ENCODE assay signal across 27 cellular contexts in the genomic region with DNA sequence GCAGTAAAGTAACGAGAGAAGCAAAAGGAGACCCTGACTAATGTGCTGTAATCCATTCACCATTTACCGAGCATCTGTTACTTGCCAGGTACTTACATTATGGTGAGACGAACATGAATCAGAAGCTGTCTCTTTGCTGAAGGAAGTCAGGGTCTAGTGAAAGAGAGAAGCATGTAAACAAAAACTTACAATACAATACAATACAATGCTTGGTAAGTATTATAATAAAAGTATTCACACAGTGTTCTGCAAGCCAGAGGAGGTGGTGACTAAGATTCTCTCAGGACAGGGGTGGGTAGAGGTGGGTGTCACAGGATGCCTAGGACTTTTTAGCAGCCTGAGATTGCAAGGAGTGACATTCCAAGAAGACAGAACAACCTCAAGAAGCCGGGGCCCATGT. TPM values are rescaled to one million over a fixed set of nuclear protein-coding genes. Genes with fewer than 3 reads are reported as not detected.
DNase-seq lines count a peak whose midpoint lies in the region; ATAC-seq and TF ChIP-seq lines count a peak whose summit lies in the region.
"Had no signal": no experiment of that assay in that cellular context is flagged by ENCODE, and none has a peak within 500 bp of the region (broad histone marks: within the 10 kb centered on the region; RNA-seq: fewer than 3 reads in every experiment).

No MANE protein-coding gene starts in this region.

- no peaks in the 10 kb centered on the region for H3K36me3 ChIP-seq in DND-41 (ENCODE audit: insufficient read depth, low read length)
- no peaks in the 10 kb centered on the region for H3K36me3 ChIP-seq in Loucy (ENCODE audit: insufficient read depth, low read length)
- H3K36me3 ChIP-seq in RWPE2 (ENCODE audit: low read depth) = no peaks in the 10 kb centered on the region
- no peaks in the 10 kb centered on the region for H3K36me3 ChIP-seq in fibroblast of lung (ENCODE audit: control insufficient read depth, insufficient read depth, low read length)
- H3K36me3 ChIP-seq: ascending aorta, heart left ventricle, neutrophil, thoracic aorta, uterus had no signal

- H3K4me2 ChIP-seq in DND-41 (ENCODE audit: insufficient read depth, low read length) (no peak overlapping the region), Loucy (ENCODE audit: low read depth, low read length, poor library complexity, severe bottlenecking) (no peak overlapping the region), fibroblast of lung (ENCODE audit: extremely low read depth, insufficient read depth, low read length) (no peak overlapping the region)

- TF ChIP-seq CTCF in DND-41 (IDR thresholded peaks at IDR 0.05; ENCODE audit: borderline replicate concordance, extremely low read depth, low read length, poor library complexity, severe bottlenecking) (no peak), Loucy (conservative IDR thresholded peaks at IDR 0.05; ENCODE audit: low read length) (no peak), RWPE2 (IDR thresholded peaks at IDR 0.05; ENCODE audit: poor library complexity, severe bottlenecking) (no peak), fibroblast of lung (conservative IDR thresholded peaks at IDR 0.05 in 1 of 2, IDR thresholded peaks at IDR 0.05 in 1 of 2; ENCODE audit: low read depth in 1 of 2, low read length in 2 of 2) (no peak)

- H3K27me3 ChIP-seq in DND-41 (ENCODE audit: insufficient read depth, low read length, poor library complexity) (no peaks in the 10 kb centered on the region), Loucy (ENCODE audit: insufficient read depth, low read length, poor library complexity, severe bottlenecking) (no peaks in the 10 kb centered on the region), RWPE2 (ENCODE audit: insufficient read depth, poor library complexity, severe bottlenecking) (no peaks in the 10 kb centered on the region), fibroblast of lung (ENCODE audit: control insufficient read depth, insufficient read depth, low read length) (no peaks in the 10 kb centered on the region)
- H3K27me3 ChIP-seq: ascending aorta, heart left ventricle, neutrophil, uterus had no signal

- H3K9ac ChIP-seq in DND-41 (ENCODE audit: low read depth, low read length) (no peak overlapping the region), Loucy (ENCODE audit: low read depth, low read length, poor library complexity, severe bottlenecking) (no peak overlapping the region), fibroblast of lung (ENCODE audit: insufficient read depth, low read length) (no peak overlapping the region)

- ATAC-seq in DND-41 (ENCODE audit: insufficient read depth, low read depth) (no peak), RWPE2 (ENCODE audit: low read depth) (peak; percentile 35; the same call in 1 of the 3 replicates), HG03521 (IDR thresholded peaks at IDR 0.05; ENCODE audit: unreplicated experiment) (no peak)
- ATAC-seq: activated CD8-positive, alpha-beta memory T cell treated with anti-CD3 and anti-CD28 coated beads, Interleukin-2, amount 10 ng/mL, durations not matched to agents 7 days and 5 days; effector memory CD8-positive, alpha-beta T cell; HCT116; heart left ventricle; left ventricle myocardium superior; right cardiac atrium; stimulated activated naive CD8-positive, alpha-beta T cell treated with anti-CD3 and anti-CD28 coated beads, Interleukin-15, amount 100 ng/mL, for 72 hours had no signal

- no peaks in the 10 kb centered on the region for H3K9me2 ChIP-seq in Loucy (replicated peaks; ENCODE audit: low read depth, low read length)

- H3K9me3 ChIP-seq in DND-41 (ENCODE audit: insufficient read depth, low read length, severe bottlenecking) (no peaks in the 10 kb centered on the region), Loucy (ENCODE audit: insufficient read depth, low read depth, low read length) (no peaks in the 10 kb centered on the region), RWPE2 (ENCODE audit: severe bottlenecking) (no peaks in the 10 kb centered on the region), fibroblast of lung (ENCODE audit: control insufficient read depth, insufficient read depth, low read depth, low read length) (no peaks in the 10 kb centered on the region)
- H3K9me3 ChIP-seq: ascending aorta, neutrophil, thoracic aorta, uterus had no signal

- H4K20me1 ChIP-seq in DND-41 (ENCODE audit: insufficient read depth, low read length) = no peaks in the 10 kb centered on the region
- no peaks in the 10 kb centered on the region for H4K20me1 ChIP-seq in Loucy (ENCODE audit: insufficient read depth, low read length, poor library complexity, severe bottlenecking)
- H4K20me1 ChIP-seq in fibroblast of lung (ENCODE audit: control insufficient read depth, extremely low read depth, insufficient read depth, low read length) = no peaks in the 10 kb centered on the region

- H3K4me3 ChIP-seq in DND-41 (ENCODE audit: low read depth in 1 of 2, low read length in 2 of 2) (no peak overlapping the region), Loucy (ENCODE audit: low read length, poor library complexity, severe bottlenecking) (no peak overlapping the region), RWPE2 (ENCODE audit: severe bottlenecking) (no peak overlapping the region), fibroblast of lung (replicated peaks in 1 of 4; ENCODE audit: control extremely low read depth in 1 of 4, insufficient read depth in 1 of 4, low read depth in 3 of 4, low read length in 4 of 4) (no peak overlapping the region)
- H3K4me3 ChIP-seq: ascending aorta, heart left ventricle, thoracic aorta, uterus had no signal

- H3K79me2 ChIP-seq in DND-41 (ENCODE audit: insufficient read depth, low read length) (no peaks in the 10 kb centered on the region), Loucy (ENCODE audit: insufficient read depth, low read length) (no peaks in the 10 kb centered on the region), fibroblast of lung (ENCODE audit: control insufficient read depth, insufficient read depth, low read length) (no peaks in the 10 kb centered on the region)

- peak overlapping the region; percentile 56; the same call in 1 of the 2 replicates for H2AFZ ChIP-seq in DND-41 (ENCODE audit: low read depth, low read length)
- peak overlapping the region; percentile 71 for H2AFZ ChIP-seq in Loucy (ENCODE audit: low read length)
- peak overlapping the region; percentile 3 for H2AFZ ChIP-seq in fibroblast of lung (ENCODE audit: low read length)

- no peak overlapping the region for H3K27ac ChIP-seq in DND-41 (ENCODE audit: low read length)
- H3K27ac ChIP-seq in RWPE2 (ENCODE audit: poor library complexity, severe bottlenecking) = no peak overlapping the region
- H3K27ac ChIP-seq in fibroblast of lung (ENCODE audit: insufficient read depth, low read length) = no peak overlapping the region
- H3K27ac ChIP-seq: ascending aorta, heart left ventricle, neutrophil, thoracic aorta, uterus had no signal

- H3K4me1 ChIP-seq in DND-41 (ENCODE audit: insufficient read depth, low read length) (no peaks in the 10 kb centered on the region), Loucy (ENCODE audit: insufficient read depth, low read length, poor library complexity, severe bottlenecking) (no peaks in the 10 kb centered on the region), RWPE2 (ENCODE audit: insufficient read depth, poor library complexity, severe bottlenecking) (peaks cover 3% of the 10 kb centered on the region), fibroblast of lung (ENCODE audit: control insufficient read depth, extremely low read depth, insufficient read depth, low read length) (peaks cover 3% of the 10 kb centered on the region)
- H3K4me1 ChIP-seq: ascending aorta, heart left ventricle, uterus had no signal

- no peaks in the 10 kb centered on the region for H3F3A ChIP-seq in Loucy (ENCODE audit: low read depth)

- DNase-seq in DND-41 (no peak), RWPE2 (ENCODE audit: low spot score) (no peak), fibroblast of lung (ENCODE audit: low read depth in 2 of 2) (peak in 1 of 2 donors; percentile 39), NCI-H446 (lab: John Stamatoyannopoulos, UW) (no peak), cerebellar nuclear complex (lab: John Stamatoyannopoulos, UW) (no peak)
- DNase-seq: activated CD4-positive, CD25-positive, alpha-beta regulatory T cell; activated CD8-positive, alpha-beta memory T cell treated with anti-CD3 and anti-CD28 coated beads, Interleukin-2, amount 10 ng/mL, durations not matched to agents 7 days and 5 days; activated gamma-delta T cell treated with Interleukin-2 at 50 U/mL for 16 hours; activated T-cell treated with anti-CD3 and anti-CD28 coated beads, Interleukin-2, amount 50 U/mL, for 48 hours; caudate nucleus; effector memory CD8-positive, alpha-beta T cell; heart left ventricle; left ventricle myocardium superior; NCI-H1105; NCI-H187; NCI-H526 treated with DMSO at 0.1 percent for 48 hours; right cardiac atrium; RPMI8226; stimulated activated CD8-positive, alpha-beta memory T cell treated with anti-CD3 and anti-CD28 coated beads, Interleukin-4, amount 100 ng/mL, for 48 hours; stimulated activated naive CD8-positive, alpha-beta T cell treated with anti-CD3 and anti-CD28 coated beads, Interleukin-15, amount 100 ng/mL, for 72 hours; uterus had no signal

RNA-seq across cellular contexts. Expression of gene MGA, which starts 50.2 kb away (rescaled TPM):
- 31.6 and 33.7 TPM in 2 replicates for total RNA-seq in fibroblast of lung
- 6.1 and 6.5 TPM in 2 replicates for polyA plus RNA-seq in fibroblast of lung
- 4.9 and 6.1 TPM in 2 replicates for polyA plus RNA-seq in fibroblast of lung (2012)
- polyA minus RNA-seq in fibroblast of lung (ENCODE audit: low replicate concordance) = 12.9 and 29.0 TPM in 2 replicates

RNA-seq across cellular contexts. Expression of gene TYRO3, which starts 51.0 kb away (rescaled TPM):
- total RNA-seq in fibroblast of lung = 9.8 and 14.9 TPM in 2 replicates
- 9.2 and 20.9 TPM in 2 replicates for polyA plus RNA-seq in fibroblast of lung
- polyA plus RNA-seq in fibroblast of lung (2012) = 11.9 and 29.4 TPM in 2 replicates
- polyA minus RNA-seq in fibroblast of lung (ENCODE audit: low replicate concordance) = 23.6 and 112 TPM in 2 replicates

Comparison
In these comparisons a context has a peak if more than half of its experiments do, and no peak if none do; other contexts are left out.
1. H2AFZ ChIP-seq: peak in every context shown above with its lines; median percentile 71 in Loucy; 56 in DND-41; 3 in fibroblast of lung.